Comparison of ENCODE assay signal across 14 cellular contexts in genomic region chr1:167056529-167057296, GRCh38. TPM values are rescaled to one million over a fixed set of nuclear protein-coding genes. Genes with fewer than 3 reads are reported as not detected.
DNase-seq lines count a peak whose midpoint lies in the region; ATAC-seq and TF ChIP-seq lines count a peak whose summit lies in the region.
"Had no signal": no experiment of that assay in that cellular context is flagged by ENCODE, and none has a peak within 500 bp of the region (broad histone marks: within the 10 kb centered on the region; RNA-seq: fewer than 3 reads in every experiment).

No MANE protein-coding gene starts in this region.

- ATAC-seq in HG02610 (IDR thresholded peaks at IDR 0.05; ENCODE audit: unreplicated experiment) (no peak), GM19023 (IDR thresholded peaks at IDR 0.05; ENCODE audit: unreplicated experiment) (no peak)

- H2AK5ac ChIP-seq in neuronal stem cell (ENCODE audit: low read depth, low read length): no peak overlapping the region

- TF ChIP-seq CTCF in OCI-LY7 (conservative IDR thresholded peaks at IDR 0.05; ENCODE audit: low read length): no peak

- intact Hi-C loops in OCI-LY7 (cut with micrococcal nuclease; ENCODE audit: unreplicated experiment): loop anchor here (1.0 to 5.0 kb wide), 2 partner anchors 79 to 146 kb away; partner anchors contain the start of gene ILDR2

- H3K36me3 ChIP-seq in OCI-LY7 (ENCODE audit: insufficient read depth, low read length) (no peaks in the 10 kb centered on the region), neuronal stem cell (replicated peaks in 1 of 2; ENCODE audit: control insufficient read depth in 2 of 2, insufficient read depth in 2 of 2, low read length in 2 of 2) (peaks cover 0 to 3% of the 10 kb centered on the region in 2 donors)
- H3K36me3 ChIP-seq: stomach had no signal

- H3K79me2 ChIP-seq in OCI-LY7 (ENCODE audit: insufficient read depth, low read depth, low read length): no peaks in the 10 kb centered on the region

- CTCF ChIA-PET in OCI-LY7 (lab: Charles Lee; ENCODE audit: unreplicated experiment): interaction anchor here (0.6 to 6.5 kb wide), 4 partner anchors 13 to 146 kb away, joined by 3 to 105 read pairs (median 3); no protein-coding TSS in a partner anchor

- peak overlapping the region; percentile 26 for H3K9ac ChIP-seq in neuronal stem cell (ENCODE audit: low read depth, low read length, poor library complexity)

- H3K4me3 ChIP-seq in OCI-LY7 (ENCODE audit: low read depth, low read length, poor library complexity, severe bottlenecking): no peak overlapping the region
- peak overlapping the region in 1 of 2 donors; percentile 69 for H3K4me3 ChIP-seq in neuronal stem cell (ENCODE audit: low read length in 2 of 2)
- H3K4me3 ChIP-seq: mucosa of descending colon, stomach had no signal

- H3K23ac ChIP-seq in neuronal stem cell (ENCODE audit: low read depth, low read length, poor library complexity): peak overlapping the region; percentile 56

- H3K4ac ChIP-seq in neuronal stem cell (ENCODE audit: low read length): no peak overlapping the region

- peak overlapping the region; percentile 76 for H3K14ac ChIP-seq in neuronal stem cell (ENCODE audit: low read length)

- peaks cover 0 to 2% (median 0%) of the 10 kb centered on the region in 3 experiments for H3K27me3 ChIP-seq in neuronal stem cell (ENCODE audit: control insufficient read depth in 3 of 3, insufficient read depth in 3 of 3, low read depth in 1 of 3, low read length in 3 of 3)

- peak overlapping the region; percentile 52; the same call in 1 of the 2 replicates for H2AFZ ChIP-seq in OCI-LY7 (ENCODE audit: low read length)
- peak overlapping the region; percentile 25 for H2AFZ ChIP-seq in neuronal stem cell (ENCODE audit: low read length)

- H4K91ac ChIP-seq in neuronal stem cell (ENCODE audit: low read depth, low read length, poor library complexity): peak overlapping the region; percentile 88

- H3K4me2 ChIP-seq in OCI-LY7 (ENCODE audit: low read length): peak overlapping the region; percentile 2; the same call in 1 of the 2 replicates
- H3K4me2 ChIP-seq in neuronal stem cell (ENCODE audit: insufficient read depth, low read length, poor library complexity, severe bottlenecking): no peak overlapping the region

- no peak overlapping the region for H3K27ac ChIP-seq in OCI-LY7 (ENCODE audit: low read depth, low read length, poor library complexity, severe bottlenecking)
- H3K27ac ChIP-seq in neuronal stem cell (replicated peaks; ENCODE audit: low read length): peak overlapping the region; percentile 2
- H3K27ac ChIP-seq: stomach had no signal

- H2BK120ac ChIP-seq in neuronal stem cell (ENCODE audit: low read depth, low read length): peak overlapping the region; percentile 29

- POLR2A ChIA-PET in OCI-LY7 (lab: Charles Lee): interaction anchor here (0.6 to 3.1 kb wide), 3 partner anchors 14 to 147 kb away, joined by 3 to 18 read pairs (median 3); no protein-coding TSS in a partner anchor

- WGBS in neuronal stem cell (ENCODE audit: extremely low coverage in 2 of 2, insufficient read length in 2 of 2, insufficient replicate concordance in 1 of 2), 2 donors: 100% methylated on average over 4 of the region's 10 CpGs; no CpG with 5 or more reads in 1 of the 2 donors

- H4K8ac ChIP-seq in neuronal stem cell (ENCODE audit: low read depth, low read length): peak overlapping the region; percentile 5

- H2BK12ac ChIP-seq in neuronal stem cell (ENCODE audit: low read length): peak overlapping the region; percentile 77

- H2BK15ac ChIP-seq in neuronal stem cell (ENCODE audit: low read length): peak overlapping the region; percentile 15

- H3K9me3 ChIP-seq in OCI-LY7 (ENCODE audit: low read length) (no peaks in the 10 kb centered on the region), neuronal stem cell (replicated peaks in 1 of 2; ENCODE audit: control insufficient read depth in 2 of 2, insufficient read depth in 1 of 2, low read depth in 1 of 2, low read length in 2 of 2) (peaks cover 0 to 6% of the 10 kb centered on the region in 2 donors)
- H3K9me3 ChIP-seq: mucosa of descending colon, stomach had no signal

- H3K9me2 ChIP-seq in OCI-LY7 (ENCODE audit: insufficient read depth, low read length): no peaks in the 10 kb centered on the region

- peak; percentile 26 for DNase-seq in SIG-M5 treated with dmso at 0.1 percent for 504 hours (lab: John Stamatoyannopoulos, UW; ENCODE audit: unreplicated experiment)
- DNase-seq in SIG-M5 (lab: John Stamatoyannopoulos, UW): no peak
- DNase-seq in HT1080 (ENCODE audit: low read depth): peak; percentile 84
- no peak for DNase-seq in OCI-LY7 (ENCODE audit: low spot score)
- DNase-seq in neuronal stem cell (ENCODE audit: low spot score): no peak
- no peak for DNase-seq in superior temporal gyrus (ENCODE audit: extremely low spot score)
- DNase-seq: foreskin melanocyte; mucosa of descending colon; stimulated activated CD4-positive, alpha-beta T cell treated with anti-CD3 and anti-CD28 coated beads, Interleukin-4, amount 100 ng/mL, for 4 hours had no signal

- peak overlapping the region; percentile 57 for H3K18ac ChIP-seq in neuronal stem cell (ENCODE audit: low read length)

- no peak overlapping the region for H2BK5ac ChIP-seq in neuronal stem cell (ENCODE audit: low read length)

- no TSS peak for BruUV-seq in OCI-LY7 (replicated peaks; lab: Mats Ljungman, UMichigan)

- H3K4me1 ChIP-seq in OCI-LY7 (ENCODE audit: insufficient read depth, low read length, poor library complexity, severe bottlenecking) (peaks cover 7% of the 10 kb centered on the region), neuronal stem cell (ENCODE audit: control insufficient read depth in 2 of 2, insufficient read depth in 1 of 2, low read depth in 1 of 2, low read length in 2 of 2) (peaks cover 5 to 9% of the 10 kb centered on the region in 2 donors)

- H3K79me1 ChIP-seq in neuronal stem cell (ENCODE audit: low read depth, low read length): peaks cover 3% of the 10 kb centered on the region

- H4K20me1 ChIP-seq in OCI-LY7 (ENCODE audit: insufficient read depth, low read length): no peaks in the 10 kb centered on the region

RNA-seq across cellular contexts. Expression of gene GPA33, which starts 33.5 kb away (rescaled TPM):
- total RNA-seq in HT1080 (2014; rRNA removed; shearing (Covaris generic)): 0.19 and 1.0 TPM in 2 replicates
- 0.06 TPM in 1 of 2 replicates, not detected in the other for polyA plus RNA-seq in HT1080 (2015; cell fraction: cytosol; rRNA removed)
- 0.06 TPM in 1 of 2 replicates, not detected in the other for polyA plus RNA-seq in HT1080 (2015; cell fraction: nucleus; rRNA removed)
- not detected in 2 replicates for total RNA-seq in OCI-LY7 (2014; rRNA removed; shearing (Covaris generic))
- not detected in 2 replicates for total RNA-seq in OCI-LY7 (2022)
- polyA plus RNA-seq in neuronal stem cell (2013, experiment 1 of 2): 1.4 TPM
- polyA plus RNA-seq in neuronal stem cell (2013, experiment 2 of 2): 1.4 TPM
- total RNA-seq: dermis microvascular lymphatic vessel endothelial cell, SK-MEL-5 had no signal

RNA-seq across cellular contexts. Expression of gene STYXL2, which starts 37.2 kb away (rescaled TPM):
- 0.07 and 0.14 TPM in 2 replicates for total RNA-seq in HT1080 (2014; rRNA removed; shearing (Covaris generic))
- polyA plus RNA-seq in HT1080 (2015; cell fraction: cytosol; rRNA removed): not detected in 2 replicates
- not detected in 2 replicates for polyA plus RNA-seq in HT1080 (2015; cell fraction: nucleus; rRNA removed)
- total RNA-seq in OCI-LY7 (2014; rRNA removed; shearing (Covaris generic)): not detected in 2 replicates
- total RNA-seq in OCI-LY7 (2022): not detected in 2 replicates
- polyA plus RNA-seq in neuronal stem cell (2013, experiment 1 of 2): not detected
- 0.01 TPM for polyA plus RNA-seq in neuronal stem cell (2013, experiment 2 of 2)
- total RNA-seq: dermis microvascular lymphatic vessel endothelial cell, SK-MEL-5 had no signal
- polyA plus RNA-seq: stomach had no signal

Comparison
In these comparisons a context has a peak if more than half of its experiments do, and no peak if none do; other contexts are left out.
1. DNase-seq: peak in SIG-M5 treated with dmso at 0.1 percent for 504 hours (single experiment) and HT1080 (single experiment); none in SIG-M5 (single experiment), OCI-LY7 (single experiment), neuronal stem cell (single experiment) and superior temporal gyrus (single experiment).